8 cellular contexts compared by ENCODE assay signal in genomic region chr3:15271785-15272381, GRCh38.
DNase-seq lines count a peak whose midpoint lies in the region; ATAC-seq and TF ChIP-seq lines count a peak whose summit lies in the region.

No MANE protein-coding gene starts in this region.

- peaks cover 13% of the 10 kb centered on the region for H3K36me3 Mint-ChIP-seq in activated CD4-positive, alpha-beta T cell treated with anti-CD3 and anti-CD28 coated beads, Interleukin-2, amount 10 ng/mL, durations not matched to agents 24 days and 14 days (ENCODE audit: low read depth)
- H3K36me3 Mint-ChIP-seq in GM23338 (ENCODE audit: low read depth), result no peaks in the 10 kb centered on the region

- H3K4me3 Mint-ChIP-seq in activated CD4-positive, alpha-beta T cell treated with anti-CD3 and anti-CD28 coated beads, Interleukin-2, amount 10 ng/mL, durations not matched to agents 24 days and 14 days, result peak overlapping the region; percentile 71
- H3K4me3 Mint-ChIP-seq in GM23338, result no peak overlapping the region

- H3K27me3 ChIP-seq in GM23338 (ENCODE audit: insufficient read depth), result no peaks in the 10 kb centered on the region

- no peaks in the 10 kb centered on the region for H3K79me2 ChIP-seq in GM23338 (replicated peaks; ENCODE audit: insufficient read depth)

- H2AFZ ChIP-seq in GM23338, result no peak overlapping the region

- no peaks in the 10 kb centered on the region for H3K9me3 Mint-ChIP-seq in activated CD4-positive, alpha-beta T cell treated with anti-CD3 and anti-CD28 coated beads, Interleukin-2, amount 10 ng/mL, durations not matched to agents 24 days and 14 days
- no peaks in the 10 kb centered on the region for H3K9me3 Mint-ChIP-seq in GM23338

- no peak overlapping the region for H3K4me2 ChIP-seq in GM23338

- no peak for TF ChIP-seq CTCF in GM23338 (conservative IDR thresholded peaks at IDR 0.05; ENCODE audit: low read depth in 2 of 2)

- no peaks in the 10 kb centered on the region for H3K27me3 Mint-ChIP-seq in activated CD4-positive, alpha-beta T cell treated with anti-CD3 and anti-CD28 coated beads, Interleukin-2, amount 10 ng/mL, durations not matched to agents 24 days and 14 days
- peaks cover 6% of the 10 kb centered on the region for H3K27me3 Mint-ChIP-seq in GM23338 (ENCODE audit: insufficient read depth, low read depth, poor library complexity)

- peaks cover 70% of the 10 kb centered on the region for H3K4me1 Mint-ChIP-seq in activated CD4-positive, alpha-beta T cell treated with anti-CD3 and anti-CD28 coated beads, Interleukin-2, amount 10 ng/mL, durations not matched to agents 24 days and 14 days
- 0 out of 3 replicates have a peak, but pooled peaks cover 3% of the 10 kb centered on the region for H3K4me1 Mint-ChIP-seq in GM23338

- peak overlapping the region; percentile 84 for H3K27ac Mint-ChIP-seq in activated CD4-positive, alpha-beta T cell treated with anti-CD3 and anti-CD28 coated beads, Interleukin-2, amount 10 ng/mL, durations not matched to agents 24 days and 14 days
- H3K27ac Mint-ChIP-seq in GM23338, result no peak overlapping the region; the same call in 1 of the 2 replicates

- H4K20me1 ChIP-seq in GM23338 (replicated peaks; ENCODE audit: insufficient read depth), result no peaks in the 10 kb centered on the region

- DNase-seq in GM19238 (ENCODE audit: insufficient read length, low spot score), result peak; percentile 50
- DNase-seq in activated CD4-positive, alpha-beta T cell treated with anti-CD3 and anti-CD28 coated beads, Interleukin-2, amount 10 ng/mL, durations not matched to agents 24 days and 14 days, result peak; percentile 94
- DNase-seq in stimulated activated CD4-positive, alpha-beta T cell treated with anti-CD3 and anti-CD28 coated beads, Interleukin-4, amount 100 ng/mL, for 4 hours, result peak; percentile 60 to 88
- DNase-seq in T1000 (lab: John Stamatoyannopoulos, UW), result no peak
- DNase-seq in GM23338 (ENCODE audit: low spot score), result no peak
- DNase-seq in medulla oblongata (ENCODE audit: extremely low spot score), result no peak

- no peaks in the 10 kb centered on the region; the same call in 1 of the 2 replicates for H3K4me1 ChIP-seq in GM23338 (ENCODE audit: insufficient read depth)

- ATAC-seq in HG03432 (IDR thresholded peaks at IDR 0.05; ENCODE audit: unreplicated experiment) (peak; percentile 75), esophagus mucosa (peak; percentile 27), GM23338 (no peak)

- no peaks in the 10 kb centered on the region for H3K36me3 ChIP-seq in GM23338 (ENCODE audit: insufficient read depth)

- no peak overlapping the region for H3K4me3 ChIP-seq in GM23338

- no peaks in the 10 kb centered on the region for H3K9me2 ChIP-seq in GM23338 (ENCODE audit: insufficient read depth)

- intact Hi-C loops in activated CD4-positive, alpha-beta T cell treated with anti-CD3 and anti-CD28 coated beads, Interleukin-2, amount 10 ng/mL, durations not matched to agents 24 days and 14 days (cut with micrococcal nuclease), result loop anchor here (1.0 to 5.0 kb wide), 2 partner anchors 38 to 265 kb away; no protein-coding TSS in a partner anchor

- no peak overlapping the region for H3K27ac ChIP-seq in GM23338 (ENCODE audit: low read depth)

- H3F3A ChIP-seq in GM23338 (replicated peaks; ENCODE audit: low read depth), result no peaks in the 10 kb centered on the region

TF ChIP-seq in GM23338, 12 proteins besides CTCF, POLR2A, EP300 and RAD21:
- TF ChIP-seq POLR2AphosphoS5 (IDR thresholded peaks at IDR 0.05; ENCODE audit: low read depth), result no peak
- TF ChIP-seq ZNF114 (CRISPR knock-in tag; IDR thresholded peaks at IDR 0.05), result no peak
- no peak for TF ChIP-seq ETS1 (IDR thresholded peaks at IDR 0.05)
- no peak for TF ChIP-seq CREB1 (CRISPR knock-in tag; IDR thresholded peaks at IDR 0.05; ENCODE audit: low read depth)
- no peak for TF ChIP-seq ZNF331 (CRISPR knock-in tag; IDR thresholded peaks at IDR 0.05; ENCODE audit: low read depth)
- no peak for TF ChIP-seq REST (IDR thresholded peaks at IDR 0.05; ENCODE audit: unreplicated experiment)

Comparison
In these comparisons a context has a peak if more than half of its experiments do, and no peak if none do; other contexts are left out.
1. DNase-seq: peak in GM19238 (single experiment), activated CD4-positive, alpha-beta T cell treated with anti-CD3 and anti-CD28 coated beads, Interleukin-2, amount 10 ng/mL, durations not matched to agents 24 days and 14 days (single experiment) and stimulated activated CD4-positive, alpha-beta T cell treated with anti-CD3 and anti-CD28 coated beads, Interleukin-4, amount 100 ng/mL, for 4 hours (2 of 2); none in T1000 (single experiment), GM23338 (single experiment) and medulla oblongata (single experiment).